2 cellular contexts compared by ENCODE assay signal in genomic region chr19:41306394-41306793, GRCh38.
TF ChIP-seq lines count a peak whose summit lies in the region.

No MANE protein-coding gene starts in this region.

TF ChIP-seq in HEK293, 187 proteins besides CTCF, POLR2A, EP300 and RAD21:
- TF ChIP-seq ZNF449 (tag by site-specific recombination; IDR thresholded peaks at IDR 0.05), result no peak
- TF ChIP-seq ZNF521 (tag by site-specific recombination; IDR thresholded peaks at IDR 0.05), result no peak
- no peak for TF ChIP-seq MZF1 (tag by site-specific recombination; IDR thresholded peaks at IDR 0.05; ENCODE audit: borderline replicate concordance)
- no peak for TF ChIP-seq ZNF701 (tag by site-specific recombination; IDR thresholded peaks at IDR 0.05)
TF ChIP-seq in HEK293: peak in this region for 0.

TF ChIP-seq in K562, 482 proteins besides CTCF, POLR2A, EP300 and RAD21:
- TF ChIP-seq SMAD4 (CRISPR knock-in tag; conservative IDR thresholded peaks at IDR 0.05) (no peak), ETV5 (CRISPR knock-in tag; IDR thresholded peaks at IDR 0.05; ENCODE audit: low read depth) (no peak), ZNF282 (CRISPR knock-in tag; IDR thresholded peaks at IDR 0.05) (no peak), SIN3B (IDR thresholded peaks at IDR 0.05; ENCODE audit: low read depth) (no peak), L3MBTL2 (IDR thresholded peaks at IDR 0.05) (no peak), POLR2G (IDR thresholded peaks at IDR 0.05; ENCODE audit: low read depth, low read length) (peak; percentile 48; the same call in 1 of the 2 replicates), MNT (conservative IDR thresholded peaks at IDR 0.05) (no peak), SUPT5H (IDR thresholded peaks at IDR 0.05) (0 out of 2 replicates have a peak, but pooled peaks have one; percentile 11), FOSL1 (tag; conservative IDR thresholded peaks at IDR 0.05) (no peak), PML (IDR thresholded peaks at IDR 0.05; ENCODE audit: low read length) (no peak), KDM1A (IDR thresholded peaks at IDR 0.05) (no peak), ZNF830 (CRISPR knock-in tag; IDR thresholded peaks at IDR 0.05) (no peak), KDM2B (CRISPR knock-in tag; IDR thresholded peaks at IDR 0.05) (no peak), C11orf30 (IDR thresholded peaks at IDR 0.05; ENCODE audit: low read depth) (no peak)
